ENCODE assay signal across 7 cellular contexts in genomic region chr20:1638643-1639042, GRCh38. TPM values are rescaled to one million over a fixed set of nuclear protein-coding genes. Genes with fewer than 3 reads are reported as not detected.
"Had no signal": no experiment of that assay in that cellular context is flagged by ENCODE, and none has a peak within 500 bp of the region (broad histone marks: within the 10 kb centered on the region; RNA-seq: fewer than 3 reads in every experiment).

No MANE protein-coding gene starts in this region.

RNA-seq across cellular contexts. Expression of gene SIRPB1, which starts 18.8 kb away (rescaled TPM):
- total RNA-seq: astrocyte had no signal

RNA-seq across cellular contexts. Expression of gene SIRPG, which starts 18.9 kb away (rescaled TPM):
- total RNA-seq: activated B cell treated with CpG ODN at 0.5 μM for 24 hours, astrocyte, body of pancreas, breast epithelium, cardiac septum, cerebellum had no signal
- polyA plus RNA-seq: aorta had no signal
